16 cellular contexts compared by ENCODE assay signal in the genomic region with DNA sequence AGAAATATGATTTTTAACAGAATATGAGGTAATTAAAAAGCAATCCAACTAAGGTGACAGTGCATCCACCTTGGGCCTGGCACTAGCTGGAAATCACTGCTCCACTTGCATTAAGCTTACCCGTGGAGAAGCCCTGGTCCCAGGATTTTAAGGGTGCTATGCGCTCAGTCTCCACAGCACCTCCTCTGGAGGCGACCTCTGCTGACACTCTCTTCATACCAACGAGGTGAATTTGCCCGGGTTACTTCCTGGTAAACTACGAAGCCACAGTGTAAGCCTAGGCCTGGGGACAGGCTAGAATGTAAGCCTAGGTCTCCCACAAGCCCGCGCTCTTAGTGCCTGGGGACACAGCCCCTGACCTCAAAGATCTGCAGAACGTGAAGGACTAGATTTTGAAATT. TPM values are rescaled to one million over a fixed set of nuclear protein-coding genes. Genes with fewer than 3 reads are reported as not detected.
DNase-seq lines count a peak whose midpoint lies in the region; TF ChIP-seq lines count a peak whose summit lies in the region.
"Had no signal": no experiment of that assay in that cellular context is flagged by ENCODE, and none has a peak within 500 bp of the region (broad histone marks: within the 10 kb centered on the region; RNA-seq: fewer than 3 reads in every experiment).

No MANE protein-coding gene starts in this region.

- H3K9ac ChIP-seq in mammary epithelial cell (ENCODE audit: insufficient read depth, low read length): no peak overlapping the region
- H3K9ac ChIP-seq in colonic mucosa (ENCODE audit: low read depth in 2 of 2, low read length in 2 of 2): no peak overlapping the region

- H3K27ac ChIP-seq in mammary epithelial cell (ENCODE audit: insufficient read depth, low read depth, low read length): no peak overlapping the region
- no peak overlapping the region for H3K27ac ChIP-seq in colonic mucosa
- peak overlapping the region; percentile 77 for H3K27ac ChIP-seq in layer of hippocampus (ENCODE audit: low read depth, low read length)
- H3K27ac ChIP-seq: PC-9 had no signal

- H2AFZ ChIP-seq in mammary epithelial cell (ENCODE audit: low read depth, low read length): no peak overlapping the region
- H2AFZ ChIP-seq: PC-9 had no signal

- peaks cover 32% of the 10 kb centered on the region for H3K4me1 Mint-ChIP-seq in type B pancreatic cell (ENCODE audit: unreplicated experiment)
- peaks cover 13% of the 10 kb centered on the region for H3K4me1 Mint-ChIP-seq in activated T-helper 2 cell treated with anti-CD3 and anti-CD28 coated beads, Interferon-gamma antibody, Interleukin-2, Interleukin-4, amounts not matched to agents 10 μg/mL and 5 μg/mL and 100 μg/mL, durations not matched to agents 14 hours and 24 hours and 36 hours (ENCODE audit: low read depth)

- no peak overlapping the region for H3K4me3 Mint-ChIP-seq in type B pancreatic cell
- H3K4me3 Mint-ChIP-seq in activated T-helper 2 cell treated with anti-CD3 and anti-CD28 coated beads, Interferon-gamma antibody, Interleukin-2, Interleukin-4, amounts not matched to agents 10 μg/mL and 5 μg/mL and 100 μg/mL, durations not matched to agents 14 hours and 24 hours and 36 hours (ENCODE audit: low read depth): no peak overlapping the region
- H3K4me3 Mint-ChIP-seq: activated naive CD4-positive, alpha-beta T cell treated with anti-CD3 and anti-CD28 coated beads for 36 hours; T-helper 2 cell treated with Interferon-gamma antibody and Interleukin-4, amounts not matched to agents 5 μg/mL and 100 μg/mL, for 36 hours had no signal

- CTCF ChIA-PET in mammary epithelial cell (lab: Charles Lee; ENCODE audit: low non-redundant PET): no interaction called here

- H3K4me1 ChIP-seq in mammary epithelial cell (ENCODE audit: insufficient read depth, low read length): peaks cover 7% of the 10 kb centered on the region
- H3K4me1 ChIP-seq in colonic mucosa: no peaks in the 10 kb centered on the region
- no peaks in the 10 kb centered on the region for H3K4me1 ChIP-seq in BE2C

- H3K9me3 Mint-ChIP-seq in type B pancreatic cell: no peaks in the 10 kb centered on the region
- no peaks in the 10 kb centered on the region for H3K9me3 Mint-ChIP-seq in activated T-helper 2 cell treated with anti-CD3 and anti-CD28 coated beads, Interferon-gamma antibody, Interleukin-2, Interleukin-4, amounts not matched to agents 10 μg/mL and 5 μg/mL and 100 μg/mL, durations not matched to agents 14 hours and 24 hours and 36 hours
- H3K9me3 Mint-ChIP-seq: activated naive CD4-positive, alpha-beta T cell treated with anti-CD3 and anti-CD28 coated beads for 36 hours; T-helper 2 cell treated with Interferon-gamma antibody and Interleukin-4, amounts not matched to agents 5 μg/mL and 100 μg/mL, for 36 hours had no signal

- H3K36me3 ChIP-seq in mammary epithelial cell (ENCODE audit: insufficient read depth, low read length): no peaks in the 10 kb centered on the region
- no peaks in the 10 kb centered on the region for H3K36me3 ChIP-seq in colonic mucosa
- H3K36me3 ChIP-seq in BE2C: no peaks in the 10 kb centered on the region

- no peak overlapping the region for H3K27ac Mint-ChIP-seq in type B pancreatic cell
- no peak overlapping the region for H3K27ac Mint-ChIP-seq in activated T-helper 2 cell treated with anti-CD3 and anti-CD28 coated beads, Interferon-gamma antibody, Interleukin-2, Interleukin-4, amounts not matched to agents 10 μg/mL and 5 μg/mL and 100 μg/mL, durations not matched to agents 14 hours and 24 hours and 36 hours
- H3K27ac Mint-ChIP-seq: activated naive CD4-positive, alpha-beta T cell treated with anti-CD3 and anti-CD28 coated beads for 36 hours; T-helper 2 cell treated with Interferon-gamma antibody and Interleukin-4, amounts not matched to agents 5 μg/mL and 100 μg/mL, for 36 hours had no signal

- dilution Hi-C loops in mammary epithelial cell (cut with HindIII; ENCODE audit: low sequenced_read_pairs): no loop called here

- no peak overlapping the region for H3K4me2 ChIP-seq in mammary epithelial cell (ENCODE audit: insufficient read depth, low read depth, low read length)
- H3K4me2 ChIP-seq: PC-9 had no signal

- in situ Hi-C loops in T47D (cut with HindIII; ENCODE audit: low pct_unique_long_range_greater_than_20kb, low sequenced_read_pairs): no loop called here
- in situ Hi-C loops in mammary epithelial cell (cut with MboI; ENCODE audit: low sequenced_read_pairs in 2 of 2): no loop called here

- H3K9me3 ChIP-seq in mammary epithelial cell (replicated peaks; ENCODE audit: insufficient read depth, low read length) (no peaks in the 10 kb centered on the region), colonic mucosa (no peaks in the 10 kb centered on the region), BE2C (no peaks in the 10 kb centered on the region)

- intact Hi-C loops in mammary epithelial cell (cut with micrococcal nuclease) (no loop called here), colonic mucosa (cut with DNase I) (no loop called here)
- intact Hi-C loops in activated T-helper 2 cell treated with anti-CD3 and anti-CD28 coated beads, Interferon-gamma antibody, Interleukin-2, Interleukin-4, amounts not matched to agents 10 μg/mL and 5 μg/mL and 100 μg/mL, durations not matched to agents 14 hours and 24 hours and 36 hours (cut with micrococcal nuclease): no loop called here

- H3K36me3 Mint-ChIP-seq in type B pancreatic cell: no peaks in the 10 kb centered on the region
- H3K36me3 Mint-ChIP-seq in activated T-helper 2 cell treated with anti-CD3 and anti-CD28 coated beads, Interferon-gamma antibody, Interleukin-2, Interleukin-4, amounts not matched to agents 10 μg/mL and 5 μg/mL and 100 μg/mL, durations not matched to agents 14 hours and 24 hours and 36 hours (ENCODE audit: low read depth): no peaks in the 10 kb centered on the region

- no peak for TF ChIP-seq CTCF in mammary epithelial cell (conservative IDR thresholded peaks at IDR 0.05 in 1 of 2, IDR thresholded peaks at IDR 0.05 in 1 of 2; ENCODE audit: extremely low read depth in 1 of 2, insufficient read depth in 1 of 2, low read depth in 1 of 2, low read length in 2 of 2)
- no peak for TF ChIP-seq CTCF in colonic mucosa (IDR thresholded peaks at IDR 0.05)
- peak; percentile 30 for TF ChIP-seq CTCF in type B pancreatic cell (conservative IDR thresholded peaks at IDR 0.05)
- TF ChIP-seq CTCF in BE2C (IDR thresholded peaks at IDR 0.05; ENCODE audit: low read depth, low read length): no peak

- no peak overlapping the region for H3K4me3 ChIP-seq in mammary epithelial cell (replicated peaks in 1 of 3; ENCODE audit: insufficient read depth in 1 of 3, low read depth in 2 of 3, low read length in 3 of 3)
- no peak overlapping the region for H3K4me3 ChIP-seq in colonic mucosa
- no peak overlapping the region for H3K4me3 ChIP-seq in BE2C (ENCODE audit: low read depth, low read length)
- H3K4me3 ChIP-seq: PC-9 had no signal

- WGBS in mammary epithelial cell (ENCODE audit: low coverage, missing lambda C conversion rate): 93% methylated on average over 9 of the region's 9 CpGs

- no TSS peak for BruUV-seq in mammary epithelial cell (replicated peaks; lab: Mats Ljungman, UMichigan)

- no peaks in the 10 kb centered on the region for H4K20me1 ChIP-seq in mammary epithelial cell (ENCODE audit: insufficient read depth, low read length)

- H3K79me2 ChIP-seq in mammary epithelial cell (ENCODE audit: insufficient read depth, low read length): no peaks in the 10 kb centered on the region

- DNase-seq in T47D (ENCODE audit: low read depth in 1 of 2, low spot score in 1 of 2) (peak; percentile 80 to 93), mammary epithelial cell (no peak), colonic mucosa (peak; percentile 23), type B pancreatic cell (ENCODE audit: extremely low spot score, unreplicated experiment) (no peak), UCSD-AML1 (lab: John Stamatoyannopoulos, UW; ENCODE audit: unreplicated experiment) (no peak), BE2C (no peak)
- DNase-seq in activated T-helper 2 cell treated with anti-CD3 and anti-CD28 coated beads, Interferon-gamma antibody, Interleukin-2, Interleukin-4, amounts not matched to agents 10 μg/mL and 5 μg/mL and 100 μg/mL, durations not matched to agents 14 hours and 24 hours and 36 hours (ENCODE audit: low spot score): no peak
- DNase-seq: activated naive CD4-positive, alpha-beta T cell treated with anti-CD3 and anti-CD28 coated beads for 36 hours; cerebellar nuclear complex; Kasumi-1; stimulated activated CD4-positive, alpha-beta T cell treated with anti-CD3 and anti-CD28 coated beads, Interleukin-12 subunit alpha, Interleukin-12 subunit beta, amount 100 ng/mL, for 4 hours had no signal

- H3K27me3 ChIP-seq in mammary epithelial cell (ENCODE audit: insufficient read depth, low read length): no peaks in the 10 kb centered on the region
- H3K27me3 ChIP-seq in colonic mucosa: no peaks in the 10 kb centered on the region
- H3K27me3 ChIP-seq in layer of hippocampus (ENCODE audit: control insufficient read depth, insufficient read depth, low read length): no peaks in the 10 kb centered on the region
- no peaks in the 10 kb centered on the region for H3K27me3 ChIP-seq in BE2C

- H3K27me3 Mint-ChIP-seq in type B pancreatic cell: peaks cover 3% of the 10 kb centered on the region
- H3K27me3 Mint-ChIP-seq in activated T-helper 2 cell treated with anti-CD3 and anti-CD28 coated beads, Interferon-gamma antibody, Interleukin-2, Interleukin-4, amounts not matched to agents 10 μg/mL and 5 μg/mL and 100 μg/mL, durations not matched to agents 14 hours and 24 hours and 36 hours (ENCODE audit: low read depth): no peaks in the 10 kb centered on the region

RNA-seq across cellular contexts. Expression of a gene that starts 0.8 kb away (rescaled TPM):
- total RNA-seq in mammary epithelial cell: 10 to 100 TPM in 1 of 2 donors, not detected in 1; 31.7 TPM
- polyA plus RNA-seq in mammary epithelial cell: 0.86 TPM
- polyA minus RNA-seq in mammary epithelial cell: not detected
- total RNA-seq in colonic mucosa: 10 to 100 TPM in 1 of 2 donors, 1 to 10 TPM in 1; 7.2 to 13.1 TPM
- total RNA-seq in type B pancreatic cell (ENCODE audit: low replicate concordance): 0.57 and 1.6 TPM in 2 replicates
- total RNA-seq in activated T-helper 2 cell treated with anti-CD3 and anti-CD28 coated beads, Interferon-gamma antibody, Interleukin-2, Interleukin-4, amounts not matched to agents 10 μg/mL and 5 μg/mL and 100 μg/mL, durations not matched to agents 14 hours and 24 hours and 36 hours: 0.87 and 1.3 TPM in 2 replicates
- polyA plus RNA-seq in BE2C (2012; ENCODE audit: insufficient read depth, insufficient read length, low read depth): not detected
- total RNA-seq: kidney epithelial cell had no signal
- polyA plus RNA-seq: neural cell had no signal

RNA-seq across cellular contexts. Expression of a gene that starts 39.8 kb away (rescaled TPM):
- total RNA-seq in mammary epithelial cell (100 to 1,000 TPM in 1 of 2 donors, 10 to 100 TPM in 1; 45.5 to 129 TPM), colonic mucosa (10 to 100 TPM; 37.4 to 55.8 TPM), type B pancreatic cell (ENCODE audit: low replicate concordance) (25.7 and 37.5 TPM in 2 replicates)
- 11.5 TPM for polyA plus RNA-seq in mammary epithelial cell
- 34.8 TPM for polyA minus RNA-seq in mammary epithelial cell
- total RNA-seq in activated T-helper 2 cell treated with anti-CD3 and anti-CD28 coated beads, Interferon-gamma antibody, Interleukin-2, Interleukin-4, amounts not matched to agents 10 μg/mL and 5 μg/mL and 100 μg/mL, durations not matched to agents 14 hours and 24 hours and 36 hours: 74.2 and 75.0 TPM in 2 replicates
- 42.7 TPM for polyA plus RNA-seq in BE2C (2012; ENCODE audit: insufficient read depth, insufficient read length, low read depth)

Comparison
In these comparisons a context has a peak if more than half of its experiments do, and no peak if none do; other contexts are left out.
1. DNase-seq: peak in T47D (2 of 2) and colonic mucosa (single experiment); none in mammary epithelial cell (single experiment), type B pancreatic cell (single experiment), UCSD-AML1 (single experiment), activated T-helper 2 cell treated with anti-CD3 and anti-CD28 coated beads, Interferon-gamma antibody, Interleukin-2, Interleukin-4, amounts not matched to agents 10 μg/mL and 5 μg/mL and 100 μg/mL, durations not matched to agents 14 hours and 24 hours and 36 hours (single experiment) and BE2C (single experiment).